Comparison of ENCODE assay signal across 1 cellular context in the genomic region with DNA sequence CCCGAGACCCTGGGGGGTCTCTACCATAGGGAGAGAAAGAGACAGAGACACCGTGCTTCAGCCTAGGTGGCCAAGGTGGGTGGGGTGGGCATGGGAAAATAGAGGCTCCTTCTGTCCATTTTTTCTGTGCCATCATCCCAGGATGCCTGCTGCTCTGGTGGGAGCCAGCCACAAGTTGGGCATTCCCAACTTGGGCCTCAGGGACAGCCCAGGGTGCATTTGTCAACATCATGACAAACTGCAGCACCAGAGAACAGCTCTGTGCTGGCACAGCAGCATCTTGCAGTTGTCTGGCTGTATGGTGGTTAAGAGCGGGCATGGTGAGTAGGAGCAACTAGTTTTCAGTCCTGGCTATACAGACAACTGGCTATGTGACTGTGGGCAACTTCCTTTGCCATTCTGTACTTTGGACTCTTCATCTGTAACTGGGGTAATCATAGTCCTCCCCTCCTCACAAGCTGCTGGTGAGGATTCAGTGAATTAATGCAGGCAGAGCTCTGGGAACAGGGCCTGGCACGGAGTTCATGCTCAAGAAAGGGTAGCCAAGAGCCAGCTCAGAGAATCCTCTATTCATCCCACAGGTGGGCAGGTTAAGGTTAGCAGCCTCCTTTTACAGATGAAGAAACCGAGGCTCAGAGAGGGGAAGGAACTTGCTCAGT.
TF ChIP-seq lines count a peak whose summit lies in the region.

No MANE protein-coding gene starts in this region.

TF ChIP-seq in H1, 55 proteins besides CTCF, POLR2A, EP300 and RAD21 (continued from another document):
- TF ChIP-seq BACH1 (IDR thresholded peaks at IDR 0.05; ENCODE audit: low read length): no peak
- TF ChIP-seq, protein P1, sequence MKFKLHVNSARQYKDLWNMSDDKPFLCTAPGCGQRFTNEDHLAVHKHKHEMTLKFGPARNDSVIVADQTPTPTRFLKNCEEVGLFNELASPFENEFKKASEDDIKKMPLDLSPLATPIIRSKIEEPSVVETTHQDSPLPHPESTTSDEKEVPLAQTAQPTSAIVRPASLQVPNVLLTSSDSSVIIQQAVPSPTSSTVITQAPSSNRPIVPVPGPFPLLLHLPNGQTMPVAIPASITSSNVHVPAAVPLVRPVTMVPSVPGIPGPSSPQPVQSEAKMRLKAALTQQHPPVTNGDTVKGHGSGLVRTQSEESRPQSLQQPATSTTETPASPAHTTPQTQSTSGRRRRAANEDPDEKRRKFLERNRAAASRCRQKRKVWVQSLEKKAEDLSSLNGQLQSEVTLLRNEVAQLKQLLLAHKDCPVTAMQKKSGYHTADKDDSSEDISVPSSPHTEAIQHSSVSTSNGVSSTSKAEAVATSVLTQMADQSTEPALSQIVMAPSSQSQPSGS (IDR thresholded peaks at IDR 0.05; ENCODE audit: low read length): no peak
- no peak for TF ChIP-seq CHD1 (IDR thresholded peaks at IDR 0.05; ENCODE audit: low read depth, low read length)
- no peak for TF ChIP-seq KDM4A (IDR thresholded peaks at IDR 0.05; ENCODE audit: low read depth, low read length, severe bottlenecking)
- no peak for TF ChIP-seq CBX8 (IDR thresholded peaks at IDR 0.05; ENCODE audit: borderline replicate concordance, low read depth, low read length)
- TF ChIP-seq SIN3A (conservative IDR thresholded peaks at IDR 0.05 in 1 of 2, IDR thresholded peaks at IDR 0.05 in 1 of 2; ENCODE audit: low read depth in 1 of 2, low read length in 2 of 2): no peak
- no peak for TF ChIP-seq SIRT6 (IDR thresholded peaks at IDR 0.05; ENCODE audit: low read length)
TF ChIP-seq in H1: peak in this region for 0.
